In genomic region chr9:88989961-88990570, GRCh38 we compare ENCODE assay signal across 14 cellular contexts. TPM values are rescaled to one million over a fixed set of nuclear protein-coding genes. Genes with fewer than 3 reads are reported as not detected.
A peak's percentile ranks its signal among the peaks of the same experiment; 100 is the strongest.
DNase-seq lines count a peak whose midpoint lies in the region; ATAC-seq and TF ChIP-seq lines count a peak whose summit lies in the region.
"Had no signal": no experiment of that assay in that cellular context is flagged by ENCODE, and none has a peak within 500 bp of the region (broad histone marks: within the 10 kb centered on the region; RNA-seq: fewer than 3 reads in every experiment).

No MANE protein-coding gene starts in this region.

- CTCF ChIA-PET in activated CD4-positive, alpha-beta T cell treated with anti-CD3 and anti-CD28 coated beads for 36 hours (lab: Charles Lee) = interaction anchor here (0.6 kb wide), 1 partner anchor 760 kb away, joined by 3 read pairs; no protein-coding TSS in a partner anchor

- H3K4me1 Mint-ChIP-seq in activated CD4-positive, alpha-beta T cell treated with anti-CD3 and anti-CD28 coated beads, Interleukin-2, amount 10 ng/mL, durations not matched to agents 24 days and 14 days = peaks cover 22% of the 10 kb centered on the region
- peaks cover 39% of the 10 kb centered on the region for H3K4me1 Mint-ChIP-seq in activated CD4-positive, alpha-beta T cell treated with anti-CD3 and anti-CD28 coated beads for 36 hours
- H3K4me1 Mint-ChIP-seq in activated naive CD8-positive, alpha-beta T cell treated with anti-CD3 and anti-CD28 coated beads, Interleukin-2, amount 50 U/mL, for 24 hours = peaks cover 30% of the 10 kb centered on the region

- H3K4me1 ChIP-seq in stomach = peaks cover 24 to 59% (median 34%) of the 10 kb centered on the region in 4 donors

- TF ChIP-seq CTCF in stomach (IDR thresholded peaks at IDR 0.05) = no peak

- no peak for TF ChIP-seq EP300 in stomach (IDR thresholded peaks at IDR 0.05)

- H3K27ac Mint-ChIP-seq in activated CD4-positive, alpha-beta T cell treated with anti-CD3 and anti-CD28 coated beads, Interleukin-2, amount 10 ng/mL, durations not matched to agents 24 days and 14 days = no peak overlapping the region
- no peak overlapping the region for H3K27ac Mint-ChIP-seq in activated CD4-positive, alpha-beta T cell treated with anti-CD3 and anti-CD28 coated beads for 36 hours
- H3K27ac Mint-ChIP-seq in activated naive CD8-positive, alpha-beta T cell treated with anti-CD3 and anti-CD28 coated beads, Interleukin-2, amount 50 U/mL, for 24 hours = no peak overlapping the region
- H3K27ac Mint-ChIP-seq: activated CD8-positive, alpha-beta T cell treated with anti-CD3 and anti-CD28 coated beads, Interleukin-2, amount 10 ng/mL, durations not matched to agents 7 days and 5 days had no signal

- no peak for ATAC-seq in activated CD4-positive, alpha-beta T cell treated with anti-CD3 and anti-CD28 coated beads for 36 hours
- ATAC-seq in activated naive CD8-positive, alpha-beta T cell treated with anti-CD3 and anti-CD28 coated beads, Interleukin-2, amount 50 U/mL, for 24 hours = no peak
- no peak for ATAC-seq in GM19463 (IDR thresholded peaks at IDR 0.05; ENCODE audit: unreplicated experiment)
- no peak for ATAC-seq in GM18505 (IDR thresholded peaks at IDR 0.05; ENCODE audit: unreplicated experiment)

- no peaks in the 10 kb centered on the region for H3K36me3 ChIP-seq in stomach

- peaks cover 38% of the 10 kb centered on the region for H3K27me3 Mint-ChIP-seq in activated CD4-positive, alpha-beta T cell treated with anti-CD3 and anti-CD28 coated beads, Interleukin-2, amount 10 ng/mL, durations not matched to agents 24 days and 14 days
- H3K27me3 Mint-ChIP-seq in activated CD4-positive, alpha-beta T cell treated with anti-CD3 and anti-CD28 coated beads for 36 hours = peaks cover 42% of the 10 kb centered on the region
- H3K27me3 Mint-ChIP-seq in activated naive CD8-positive, alpha-beta T cell treated with anti-CD3 and anti-CD28 coated beads, Interleukin-2, amount 50 U/mL, for 24 hours = peaks cover 40% of the 10 kb centered on the region

- H3K9me3 ChIP-seq in stomach = no peaks in the 10 kb centered on the region

- H3K4me3 Mint-ChIP-seq in activated CD4-positive, alpha-beta T cell treated with anti-CD3 and anti-CD28 coated beads, Interleukin-2, amount 10 ng/mL, durations not matched to agents 24 days and 14 days = peak overlapping the region; percentile 74
- H3K4me3 Mint-ChIP-seq in activated CD4-positive, alpha-beta T cell treated with anti-CD3 and anti-CD28 coated beads for 36 hours = no peak overlapping the region
- H3K4me3 Mint-ChIP-seq in activated naive CD8-positive, alpha-beta T cell treated with anti-CD3 and anti-CD28 coated beads, Interleukin-2, amount 50 U/mL, for 24 hours = peak overlapping the region; percentile 12
- H3K4me3 Mint-ChIP-seq: activated CD8-positive, alpha-beta T cell treated with anti-CD3 and anti-CD28 coated beads, Interleukin-2, amount 10 ng/mL, durations not matched to agents 7 days and 5 days had no signal

- H3K36me3 Mint-ChIP-seq in activated CD4-positive, alpha-beta T cell treated with anti-CD3 and anti-CD28 coated beads, Interleukin-2, amount 10 ng/mL, durations not matched to agents 24 days and 14 days (ENCODE audit: low read depth) = no peaks in the 10 kb centered on the region
- no peaks in the 10 kb centered on the region for H3K36me3 Mint-ChIP-seq in activated CD4-positive, alpha-beta T cell treated with anti-CD3 and anti-CD28 coated beads for 36 hours (ENCODE audit: low read depth)
- no peaks in the 10 kb centered on the region for H3K36me3 Mint-ChIP-seq in activated naive CD8-positive, alpha-beta T cell treated with anti-CD3 and anti-CD28 coated beads, Interleukin-2, amount 50 U/mL, for 24 hours (ENCODE audit: low read depth)

- no peak for DNase-seq in activated CD4-positive, alpha-beta T cell treated with anti-CD3 and anti-CD28 coated beads, Interleukin-2, amount 10 ng/mL, durations not matched to agents 24 days and 14 days
- no peak for DNase-seq in activated CD4-positive, alpha-beta T cell treated with anti-CD3 and anti-CD28 coated beads for 36 hours
- no peak for DNase-seq in activated naive CD8-positive, alpha-beta T cell treated with anti-CD3 and anti-CD28 coated beads, Interleukin-2, amount 50 U/mL, for 24 hours
- DNase-seq in islet precursor cell (peak; percentile 76), stomach (no peak), COR-L47 (lab: John Stamatoyannopoulos, UW) (no peak)
- DNase-seq: activated CD8-positive, alpha-beta T cell treated with anti-CD3 and anti-CD28 coated beads, Interleukin-2, amount 10 ng/mL, durations not matched to agents 7 days and 5 days; activated gamma-delta T cell treated with Interleukin-2 at 50 U/mL for 16 hours; brain microvascular endothelial cell; GM23248; NCI-H187 treated with DMSO at 0.1 percent for 48 hours; NCI-H748 treated with DMSO at 0.1 percent for 48 hours had no signal

- no peaks in the 10 kb centered on the region for H3K9me3 Mint-ChIP-seq in activated CD4-positive, alpha-beta T cell treated with anti-CD3 and anti-CD28 coated beads, Interleukin-2, amount 10 ng/mL, durations not matched to agents 24 days and 14 days
- H3K9me3 Mint-ChIP-seq in activated CD4-positive, alpha-beta T cell treated with anti-CD3 and anti-CD28 coated beads for 36 hours (ENCODE audit: low read depth) = no peaks in the 10 kb centered on the region
- H3K9me3 Mint-ChIP-seq in activated naive CD8-positive, alpha-beta T cell treated with anti-CD3 and anti-CD28 coated beads, Interleukin-2, amount 50 U/mL, for 24 hours = no peaks in the 10 kb centered on the region

- TF ChIP-seq POLR2A in stomach (IDR thresholded peaks at IDR 0.05) (no peak), GM18505 (IDR thresholded peaks at IDR 0.05; ENCODE audit: borderline replicate concordance, extremely low read depth, insufficient read depth, insufficient read length) (no peak)

- POLR2A ChIA-PET in activated CD4-positive, alpha-beta T cell treated with anti-CD3 and anti-CD28 coated beads for 36 hours (lab: Charles Lee) = no interaction called here

- 83 to 95% (median 88%) methylated on average over 21 of the region's 21 CpGs for WGBS in stomach, 5 donors

- intact Hi-C loops in activated CD4-positive, alpha-beta T cell treated with anti-CD3 and anti-CD28 coated beads, Interleukin-2, amount 10 ng/mL, durations not matched to agents 24 days and 14 days (cut with micrococcal nuclease) = loop anchor here (1.0 to 5.0 kb wide), 4 partner anchors 14 to 398 kb away; no protein-coding TSS in a partner anchor
- intact Hi-C loops in activated CD4-positive, alpha-beta T cell treated with anti-CD3 and anti-CD28 coated beads for 36 hours (cut with DNase I, micrococcal nuclease) = loop anchor here (1.0 to 10.0 kb wide), 8 partner anchors 39 to 1615 kb away; partner anchors contain the start of gene CDK20 (in 1 of the 2)
- intact Hi-C loops in stomach (cut with DNase I; ENCODE audit: low total_unique reads) = no loop called here

- H3K27ac ChIP-seq in stomach = peak overlapping the region in 3 of 5 donors; percentile 82 to 92 (median 91)

- H3K4me3 ChIP-seq in stomach = no peak overlapping the region

- peaks cover 0 to 13% (median 7%) of the 10 kb centered on the region in 3 donors for H3K27me3 ChIP-seq in stomach
- H3K27me3 ChIP-seq: brain microvascular endothelial cell had no signal

RNA-seq across cellular contexts. Expression of gene S1PR3, which starts 1.2 kb away (rescaled TPM):
- total RNA-seq in activated CD4-positive, alpha-beta T cell treated with anti-CD3 and anti-CD28 coated beads, Interleukin-2, amount 10 ng/mL, durations not matched to agents 24 days and 14 days = 3.4 and 3.8 TPM in 2 replicates
- 1 to 10 TPM in 1 of 2 experiments, under 1 TPM in 1; 0.56 to 1.2 TPM for total RNA-seq in activated CD4-positive, alpha-beta T cell treated with anti-CD3 and anti-CD28 coated beads for 36 hours
- 10 to 100 TPM in 3 of 5 donors, 1 to 10 TPM in 2; 1.2 to 12.5 (median 10.3) TPM for total RNA-seq in stomach
- polyA plus RNA-seq in stomach = 1 to 10 TPM; 1.7 to 9.2 (median 5.1) TPM
- total RNA-seq: activated CD8-positive, alpha-beta T cell treated with anti-CD3 and anti-CD28 coated beads, Interleukin-2, amount 10 ng/mL, durations not matched to agents 7 days and 5 days had no signal
